ENCODE assay signal across 32 cellular contexts in the genomic region with DNA sequence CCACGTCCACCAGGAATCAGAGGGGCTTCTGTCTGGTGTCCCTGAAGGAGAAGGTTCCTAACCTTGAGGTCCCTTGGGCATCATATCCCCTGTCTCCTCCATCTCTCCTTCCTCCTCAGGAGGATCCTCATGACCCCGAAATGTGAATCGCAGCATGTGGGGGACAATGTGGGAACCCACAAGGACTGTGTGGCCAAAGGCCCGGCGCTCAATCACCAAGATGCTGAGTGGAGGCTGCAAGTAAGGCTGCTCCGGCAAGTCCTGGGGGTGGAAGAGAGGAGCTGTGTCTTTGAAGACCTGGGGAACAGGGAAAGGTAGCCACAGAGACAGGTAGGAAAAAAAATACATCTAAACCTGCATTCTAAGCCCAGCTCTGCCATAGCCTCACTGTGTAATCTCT. TPM values are rescaled to one million over a fixed set of nuclear protein-coding genes. Genes with fewer than 3 reads are reported as not detected.
DNase-seq lines count a peak whose midpoint lies in the region; ATAC-seq, FAIRE-seq and TF ChIP-seq lines count a peak whose summit lies in the region.
"Had no signal": no experiment of that assay in that cellular context is flagged by ENCODE, and none has a peak within 500 bp of the region (broad histone marks: within the 10 kb centered on the region; RNA-seq: fewer than 3 reads in every experiment).

No MANE protein-coding gene starts in this region.

- H3K9me3 Mint-ChIP-seq in osteocyte (ENCODE audit: unreplicated experiment) = peaks cover 7% of the 10 kb centered on the region

- H3K4me1 ChIP-seq in right atrium auricular region (no peaks in the 10 kb centered on the region), IMR-90 (ENCODE audit: control insufficient read depth, insufficient read depth, low read length) (no peaks in the 10 kb centered on the region), RWPE2 (ENCODE audit: insufficient read depth, poor library complexity, severe bottlenecking) (no peaks in the 10 kb centered on the region), kidney (ENCODE audit: control insufficient read depth in 1 of 2, insufficient read depth in 1 of 2, low read depth in 1 of 2, low read length in 2 of 2) (no peaks in the 10 kb centered on the region), ascending aorta (no peaks in the 10 kb centered on the region)
- H3K4me1 ChIP-seq: BE2C, BLaER1 had no signal

- no peak overlapping the region for H3K4me3 Mint-ChIP-seq in osteocyte (ENCODE audit: unreplicated experiment)
- H3K4me3 Mint-ChIP-seq: CD14-positive monocyte; CD4-positive, alpha-beta memory T cell; CD8-positive, alpha-beta memory T cell had no signal

- H3K36me3 Mint-ChIP-seq in osteocyte (ENCODE audit: unreplicated experiment) = no peaks in the 10 kb centered on the region
- H3K36me3 Mint-ChIP-seq: CD14-positive monocyte; CD4-positive, alpha-beta memory T cell; CD4-positive, CD25-positive, alpha-beta regulatory T cell had no signal

- H2BK15ac ChIP-seq in IMR-90 (ENCODE audit: low read depth, low read length) = no peak overlapping the region

- H3K56ac ChIP-seq in IMR-90 (ENCODE audit: extremely low read depth, insufficient read depth, low read length) = no peak overlapping the region

- intact Hi-C loops in cardiac septum (cut with DNase I) (no loop called here), IMR-90 (cut with micrococcal nuclease) (no loop called here), kidney (cut with DNase I) (no loop called here), ascending aorta (cut with DNase I) (no loop called here)

- H3K4me3 ChIP-seq in right atrium auricular region (no peak overlapping the region), IMR-90 (ENCODE audit: insufficient read depth, low read depth, low read length) (no peak overlapping the region), RWPE2 (ENCODE audit: severe bottlenecking) (no peak overlapping the region), kidney (ENCODE audit: low read length in 2 of 2) (no peak overlapping the region), ascending aorta (no peak overlapping the region)
- H3K4me3 ChIP-seq: BLaER1, GM12878 had no signal

- H2BK120ac ChIP-seq in IMR-90 (ENCODE audit: low read depth, low read length) = no peak overlapping the region

- CTCF ChIA-PET in IMR-90 (lab: Yijun Ruan, JAX) = no interaction called here

- no peak overlapping the region for H3K27ac Mint-ChIP-seq in osteocyte (ENCODE audit: unreplicated experiment)
- H3K27ac Mint-ChIP-seq: CD14-positive monocyte; CD4-positive, alpha-beta memory T cell; CD4-positive, CD25-positive, alpha-beta regulatory T cell; CD8-positive, alpha-beta memory T cell had no signal

- no peak for ATAC-seq in IMR-90 (ENCODE audit: low read depth)
- no peak for ATAC-seq in RWPE2 (ENCODE audit: low read depth)
- ATAC-seq: GM12878 had no signal

- H3K23ac ChIP-seq in IMR-90 (ENCODE audit: low read depth, low read length) = no peak overlapping the region

- H2AK9ac ChIP-seq in IMR-90 (replicated peaks; ENCODE audit: low read depth, low read length, poor library complexity) = no peak overlapping the region

- no peak overlapping the region for H4K8ac ChIP-seq in IMR-90 (ENCODE audit: low read depth in 2 of 2, low read length in 2 of 2)

- H2AK5ac ChIP-seq in IMR-90 (ENCODE audit: low read depth, low read length) = no peak overlapping the region

- H3K4me1 Mint-ChIP-seq in osteocyte (ENCODE audit: unreplicated experiment) = no peaks in the 10 kb centered on the region
- H3K4me1 Mint-ChIP-seq: CD14-positive monocyte; CD4-positive, alpha-beta memory T cell; CD4-positive, CD25-positive, alpha-beta regulatory T cell; CD8-positive, alpha-beta memory T cell had no signal

- peak overlapping the region; percentile 23 for H2AFZ ChIP-seq in IMR-90 (replicated peaks; ENCODE audit: low read length, poor library complexity)

- no peak overlapping the region for H3K4ac ChIP-seq in IMR-90 (ENCODE audit: low read depth, low read length)

- no peak for TF ChIP-seq RAD21 in IMR-90 (IDR thresholded peaks at IDR 0.05; ENCODE audit: low read length)

- no peaks in the 10 kb centered on the region for H3K9me1 ChIP-seq in IMR-90 (ENCODE audit: insufficient read depth, low read length)

- no TSS peak for BruUV-seq in IMR-90 (replicated peaks; lab: Mats Ljungman, UMichigan)

- no peak overlapping the region for H4K91ac ChIP-seq in IMR-90 (ENCODE audit: insufficient read depth, low read depth, low read length)

- DNase-seq in cardiac septum (ENCODE audit: low spot score) = peak; percentile 10
- no peak for DNase-seq in right atrium auricular region (ENCODE audit: low spot score)
- no peak for DNase-seq in IMR-90
- DNase-seq in RWPE2 (ENCODE audit: low spot score) = peak; percentile 70
- DNase-seq in kidney = peak; percentile 13
- no peak for DNase-seq in ascending aorta (ENCODE audit: low spot score in 2 of 2)
- no peak for DNase-seq in NCI-H1417 (lab: John Stamatoyannopoulos, UW)
- DNase-seq in osteocyte (ENCODE audit: extremely low spot score, unreplicated experiment) = no peak
- DNase-seq: 8988T; ACHN; BE2C; C1 segment of cervical spinal cord; CD4-positive, alpha-beta memory T cell; CD4-positive, CD25-positive, alpha-beta regulatory T cell; CD8-positive, alpha-beta memory T cell; COR-L47; DMS 273 treated with DMSO at 0.1 percent for 48 hours; DMS153; DMS79; DND-41; EL; GDM1 had no signal

- H3K9me3 ChIP-seq in right atrium auricular region (peaks cover 0 to 13% of the 10 kb centered on the region in 2 donors), IMR-90 (ENCODE audit: control insufficient read depth, insufficient read depth, low read length) (no peaks in the 10 kb centered on the region), RWPE2 (ENCODE audit: severe bottlenecking) (no peaks in the 10 kb centered on the region), kidney (ENCODE audit: control insufficient read depth in 1 of 2, low read length in 2 of 2) (no peaks in the 10 kb centered on the region), ascending aorta (peaks cover 0 to 5% of the 10 kb centered on the region in 2 donors)
- H3K9me3 ChIP-seq: BE2C had no signal

- TF ChIP-seq POLR2A in IMR-90 (IDR thresholded peaks at IDR 0.05; ENCODE audit: low read depth, low read length) = no peak

- WGBS in IMR-90 (ENCODE audit: extremely low coverage in 2 of 2, insufficient read length in 1 of 2), 2 experiments = no CpG with 5 or more reads among the region's 6 CpGs

- no peak overlapping the region for H3K27ac ChIP-seq in right atrium auricular region
- no peak overlapping the region for H3K27ac ChIP-seq in IMR-90 (ENCODE audit: insufficient read depth, low read length)
- H3K27ac ChIP-seq in RWPE2 (ENCODE audit: poor library complexity, severe bottlenecking) = no peak overlapping the region
- no peak overlapping the region for H3K27ac ChIP-seq in kidney (ENCODE audit: low read depth in 2 of 2, low read length in 2 of 2)
- H3K27ac ChIP-seq in ascending aorta = no peak overlapping the region
- H3K27ac ChIP-seq: BLaER1 had no signal

- H2BK5ac ChIP-seq in IMR-90 (ENCODE audit: low read depth, low read length, poor library complexity, severe bottlenecking) = no peak overlapping the region

- in situ Hi-C loops in IMR-90 (cut with MboI; ENCODE audit: low sequenced_read_pairs) = no loop called here

- H3K27me3 ChIP-seq in right atrium auricular region (no peaks in the 10 kb centered on the region), IMR-90 (ENCODE audit: control insufficient read depth, insufficient read depth, low read length) (peaks cover 12% of the 10 kb centered on the region; the same call in 1 of the 2 replicates), RWPE2 (ENCODE audit: insufficient read depth, poor library complexity, severe bottlenecking) (no peaks in the 10 kb centered on the region), ascending aorta (no peaks in the 10 kb centered on the region)
- H3K27me3 ChIP-seq: BE2C, BLaER1 had no signal

- dilution Hi-C loops in IMR-90 (cut with HindIII; ENCODE audit: low sequenced_read_pairs, unreplicated experiment) = no loop called here

- no peak for FAIRE-seq in kidney (lab: Jason Lieb, UNC)
- FAIRE-seq: A204.1, GM12878, GM12892, GM18507 had no signal

- H3K36me3 ChIP-seq in right atrium auricular region (no peaks in the 10 kb centered on the region), IMR-90 (ENCODE audit: control insufficient read depth, insufficient read depth, low read length) (no peaks in the 10 kb centered on the region; the same call in 1 of the 2 replicates), RWPE2 (ENCODE audit: low read depth) (no peaks in the 10 kb centered on the region), kidney (ENCODE audit: control insufficient read depth in 1 of 2, insufficient read depth in 2 of 2, low read length in 2 of 2) (no peaks in the 10 kb centered on the region), ascending aorta (no peaks in the 10 kb centered on the region)
- H3K36me3 ChIP-seq: BE2C had no signal

- no peaks in the 10 kb centered on the region for H4K20me1 ChIP-seq in IMR-90 (ENCODE audit: insufficient read depth, low read length)
- H4K20me1 ChIP-seq: BLaER1 had no signal

- no peak overlapping the region for H4K5ac ChIP-seq in IMR-90 (ENCODE audit: low read depth, low read length)

- H3K14ac ChIP-seq in IMR-90 (replicated peaks; ENCODE audit: low read depth, low read length) = no peak overlapping the region

- POLR2A ChIA-PET in IMR-90 (lab: Charles Lee; ENCODE audit: unreplicated experiment) = no interaction called here

- no peak overlapping the region for H2BK20ac ChIP-seq in IMR-90 (ENCODE audit: low read depth, low read length)

- H3K9ac ChIP-seq in IMR-90 (ENCODE audit: low read depth, low read length) (no peak overlapping the region), kidney (ENCODE audit: low read length in 2 of 2) (no peak overlapping the region)
- H3K9ac ChIP-seq: BLaER1 had no signal

- no peak overlapping the region for H3K4me2 ChIP-seq in IMR-90 (ENCODE audit: low read depth, low read length)
- H3K4me2 ChIP-seq: BLaER1 had no signal

- no peaks in the 10 kb centered on the region for H3K79me1 ChIP-seq in IMR-90 (ENCODE audit: low read depth in 1 of 2, low read length in 2 of 2)

- peaks cover 9% of the 10 kb centered on the region for H3K27me3 Mint-ChIP-seq in osteocyte (ENCODE audit: unreplicated experiment)

- H3K18ac ChIP-seq in IMR-90 (ENCODE audit: low read depth, low read length) = no peak overlapping the region

- TF ChIP-seq CTCF in right atrium auricular region (IDR thresholded peaks at IDR 0.05) (no peak), IMR-90 (conservative IDR thresholded peaks at IDR 0.05; ENCODE audit: low read depth, low read length) (no peak), RWPE2 (IDR thresholded peaks at IDR 0.05; ENCODE audit: poor library complexity, severe bottlenecking) (no peak), kidney (IDR thresholded peaks at IDR 0.05; ENCODE audit: borderline replicate concordance, extremely low read depth, insufficient read depth) (no peak), ascending aorta (IDR thresholded peaks at IDR 0.05) (no peak), osteocyte (IDR thresholded peaks at IDR 0.05) (no peak)

RNA-seq across cellular contexts. Expression of a gene that starts 36.4 kb away (rescaled TPM):
- total RNA-seq in cardiac septum (3.5 TPM), right atrium auricular region (1 to 10 TPM; 4.6 to 5.5 TPM), IMR-90 (2012; rRNA removed) (1.8 and 1.9 TPM in 2 replicates), kidney (16.0 TPM), ascending aorta (35.3 TPM), osteocyte (1.8 and 1.9 TPM in 2 replicates)
- polyA plus RNA-seq in IMR-90 (2012; rRNA removed) (5.5 and 5.8 TPM in 2 replicates), kidney (ENCODE audit: insufficient read depth, low read depth, low replicate concordance) (13.1 TPM)
- 4.8 and 7.3 TPM in 2 replicates for polyA plus RNA-seq in IMR-90 (2012; cell fraction: cytosol; rRNA removed)
- 17.5 and 19.5 TPM in 2 replicates for polyA plus RNA-seq in IMR-90 (2012; cell fraction: nucleus; rRNA removed; ENCODE audit: low replicate concordance)

RNA-seq across cellular contexts. Expression of a gene that starts 37.3 kb away (rescaled TPM):
- total RNA-seq in cardiac septum = 91.2 TPM
- total RNA-seq in right atrium auricular region = 100 to 1,000 TPM in 1 of 2 donors, 10 to 100 TPM in 1; 99.9 to 155 TPM
- 438 and 487 TPM in 2 replicates for total RNA-seq in IMR-90 (2012; rRNA removed)
- polyA plus RNA-seq in IMR-90 (2012; rRNA removed) = 434 and 437 TPM in 2 replicates
- polyA plus RNA-seq in IMR-90 (2012; cell fraction: cytosol; rRNA removed) = 372 and 430 TPM in 2 replicates
- 321 and 334 TPM in 2 replicates for polyA plus RNA-seq in IMR-90 (2012; cell fraction: nucleus; rRNA removed; ENCODE audit: low replicate concordance)
- total RNA-seq in kidney = 230 TPM
- polyA plus RNA-seq in kidney (ENCODE audit: insufficient read depth, low read depth, low replicate concordance) = 371 TPM
- 67.7 TPM for total RNA-seq in ascending aorta
- total RNA-seq in osteocyte = 313 and 323 TPM in 2 replicates

RNA-seq across cellular contexts. Expression of a gene that starts 49.7 kb away (rescaled TPM):
- total RNA-seq in cardiac septum (not detected), right atrium auricular region (not detected), IMR-90 (2012; rRNA removed) (not detected in 2 replicates), kidney (not detected), ascending aorta (not detected), osteocyte (not detected in 2 replicates)
- polyA plus RNA-seq in IMR-90 (2012; rRNA removed) (not detected in 2 replicates), kidney (ENCODE audit: insufficient read depth, low read depth, low replicate concordance) (not detected)
- not detected in 2 replicates for polyA plus RNA-seq in IMR-90 (2012; cell fraction: cytosol; rRNA removed)
- polyA plus RNA-seq in IMR-90 (2012; cell fraction: nucleus; rRNA removed; ENCODE audit: low replicate concordance) = not detected in 2 replicates
- total RNA-seq: A673; CD4-positive, alpha-beta memory T cell; CD4-positive, CD25-positive, alpha-beta regulatory T cell; CD8-positive, alpha-beta memory T cell; Daoy; G401; GM12878 had no signal
- polyA plus RNA-seq: AG04450; CD14-positive monocyte; CD4-positive, alpha-beta memory T cell; CD4-positive, CD25-positive, alpha-beta regulatory T cell; CD8-positive, alpha-beta memory T cell; GM12878 had no signal

Comparison
In these comparisons a context has a peak if more than half of its experiments do, and no peak if none do; other contexts are left out.
1. DNase-seq: peak in cardiac septum (single experiment), RWPE2 (single experiment) and kidney (single experiment); none in right atrium auricular region (single experiment), IMR-90 (single experiment), ascending aorta (0 of 2), NCI-H1417 (0 of 3) and osteocyte (single experiment).